In the genomic region with DNA sequence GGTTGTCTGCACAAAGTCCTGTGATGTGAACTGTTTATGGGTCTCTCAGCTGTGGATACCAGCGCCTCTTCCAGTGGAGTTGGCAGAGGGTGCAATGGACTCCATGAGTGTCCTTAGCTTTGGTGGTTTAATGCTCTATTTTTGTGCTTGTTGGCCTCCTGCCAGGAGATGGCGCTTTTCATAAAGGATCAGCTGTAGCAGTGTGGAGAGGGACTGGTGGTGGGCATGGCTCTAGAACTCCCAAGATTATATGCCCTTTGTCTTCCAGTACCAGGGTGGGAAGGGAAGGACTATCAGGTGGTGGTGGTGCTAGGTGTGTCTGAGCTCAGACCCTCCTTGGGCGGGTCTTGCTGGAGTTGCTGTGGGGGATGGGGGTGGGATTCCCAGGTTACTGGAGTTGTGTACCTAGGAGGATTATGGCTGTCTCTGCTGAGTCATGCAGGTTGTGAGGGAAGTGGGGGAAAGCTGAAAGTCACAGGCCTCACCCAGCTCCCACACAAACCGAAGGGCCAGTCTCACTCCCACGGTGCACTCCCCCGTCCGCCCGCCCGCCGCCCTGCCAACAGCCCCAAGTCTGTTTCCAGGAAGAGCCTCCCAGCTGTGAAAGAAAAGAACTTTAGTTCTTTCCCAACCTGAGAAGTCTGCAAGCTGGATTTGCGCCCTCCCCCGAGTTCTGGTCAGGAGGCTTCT, we compare ENCODE assay signal across 10 cellular contexts.
A peak's percentile ranks its signal among the peaks of the same experiment; 100 is the strongest.
DNase-seq lines count a peak whose midpoint lies in the region; ATAC-seq and TF ChIP-seq lines count a peak whose summit lies in the region.
"Had no signal": no experiment of that assay in that cellular context is flagged by ENCODE, and none has a peak within 500 bp of the region (broad histone marks: within the 10 kb centered on the region; RNA-seq: fewer than 3 reads in every experiment).

No MANE protein-coding gene starts in this region.

- H3K4me2 ChIP-seq in hepatocyte: peak overlapping the region; percentile 61

- H3K27ac ChIP-seq in hepatocyte: peak overlapping the region; percentile 94
- H3K27ac ChIP-seq: vagina had no signal

- peaks cover 42% of the 10 kb centered on the region for H3K27me3 Mint-ChIP-seq in activated T-helper 17 cell treated with anti-CD3 and anti-CD28 coated beads, Interleukin-2, amount 50 U/mL, for 72 hours

- H3K4me3 ChIP-seq in hepatocyte: no peak overlapping the region
- H3K4me3 ChIP-seq: vagina had no signal

- no peaks in the 10 kb centered on the region for H3K36me3 ChIP-seq in hepatocyte (replicated peaks; ENCODE audit: insufficient read depth, low read depth)
- H3K36me3 ChIP-seq: vagina had no signal

- TF ChIP-seq CTCF in GM12872 (IDR thresholded peaks at IDR 0.05; ENCODE audit: insufficient read depth, low read depth, low read length): peak; percentile 36; the same call in 1 of the 3 replicates
- TF ChIP-seq CTCF in hepatocyte (IDR thresholded peaks at IDR 0.05; ENCODE audit: poor library complexity): peak; percentile 25

- H3K4me3 Mint-ChIP-seq in activated T-helper 17 cell treated with anti-CD3 and anti-CD28 coated beads, Interleukin-2, amount 50 U/mL, for 72 hours: no peak overlapping the region

- no peaks in the 10 kb centered on the region for H3K79me2 ChIP-seq in hepatocyte

- WGBS in hepatocyte (ENCODE audit: low lambda C conversion rate, missing lambda C conversion rate): 65% methylated on average over 12 of the region's 12 CpGs

- H3K36me3 Mint-ChIP-seq in activated T-helper 17 cell treated with anti-CD3 and anti-CD28 coated beads, Interleukin-2, amount 50 U/mL, for 72 hours (ENCODE audit: low read depth): no peaks in the 10 kb centered on the region

- H3K9me3 Mint-ChIP-seq in activated T-helper 17 cell treated with anti-CD3 and anti-CD28 coated beads, Interleukin-2, amount 50 U/mL, for 72 hours: no peaks in the 10 kb centered on the region

- H3K4me1 ChIP-seq in hepatocyte (ENCODE audit: insufficient read depth): peaks cover 12% of the 10 kb centered on the region
- H3K4me1 ChIP-seq: vagina had no signal

- no peaks in the 10 kb centered on the region for H3K9me2 ChIP-seq in hepatocyte (replicated peaks; ENCODE audit: insufficient read depth)

- no peak overlapping the region for H3K27ac Mint-ChIP-seq in activated T-helper 17 cell treated with anti-CD3 and anti-CD28 coated beads, Interleukin-2, amount 50 U/mL, for 72 hours

- no peaks in the 10 kb centered on the region for H3K4me1 Mint-ChIP-seq in activated T-helper 17 cell treated with anti-CD3 and anti-CD28 coated beads, Interleukin-2, amount 50 U/mL, for 72 hours

- no peaks in the 10 kb centered on the region for H3K9me3 ChIP-seq in hepatocyte (ENCODE audit: low read depth)
- H3K9me3 ChIP-seq: vagina had no signal

- DNase-seq in NCI-H2171 treated with DMSO at 0.1 percent for 48 hours (lab: John Stamatoyannopoulos, UW) (peak; percentile 1), NCI-H2171 (lab: John Stamatoyannopoulos, UW) (no peak), NCI-H226 (peak; percentile 62), hepatocyte (ENCODE audit: low spot score) (peak; percentile 56), T1000 (lab: John Stamatoyannopoulos, UW) (no peak), foreskin melanocyte (no peak)
- DNase-seq: aorta had no signal

- H3K27me3 ChIP-seq in hepatocyte: no peaks in the 10 kb centered on the region
- H3K27me3 ChIP-seq: vagina had no signal

- peak overlapping the region; percentile 35 for H2AFZ ChIP-seq in hepatocyte

- no peak for ATAC-seq in activated T-helper 17 cell treated with anti-CD3 and anti-CD28 coated beads, Interleukin-2, amount 50 U/mL, for 72 hours (replicated peaks)

- no peaks in the 10 kb centered on the region for H4K20me1 ChIP-seq in hepatocyte (ENCODE audit: insufficient read depth, poor library complexity, severe bottlenecking)

Comparison
In these comparisons a context has a peak if more than half of its experiments do, and no peak if none do; other contexts are left out.
1. DNase-seq: peak in NCI-H2171 treated with DMSO at 0.1 percent for 48 hours (single experiment), NCI-H226 (single experiment) and hepatocyte (single experiment); none in NCI-H2171 (single experiment), T1000 (single experiment) and foreskin melanocyte (single experiment).